Comparison of ENCODE assay signal across 23 cellular contexts in the genomic region with DNA sequence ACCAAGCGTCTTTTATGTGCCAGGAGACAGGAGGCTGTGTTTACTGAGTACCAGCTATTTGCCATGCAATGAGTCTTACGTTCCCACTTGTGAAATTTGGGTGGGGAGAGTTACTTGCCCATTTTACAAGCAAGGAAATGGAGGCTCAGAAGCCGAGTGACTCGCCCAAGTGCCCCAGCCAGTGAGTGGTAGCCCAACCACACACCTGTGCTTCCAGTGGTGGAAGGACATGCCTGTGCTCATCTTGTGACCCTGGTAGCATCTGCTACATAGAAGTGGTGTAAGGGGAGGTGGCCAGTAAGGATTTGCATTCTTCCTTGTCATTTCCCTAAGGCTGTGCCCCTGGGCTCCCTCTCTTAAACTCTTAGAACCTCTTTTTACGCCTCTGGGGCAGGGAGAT. TPM values are rescaled to one million over a fixed set of nuclear protein-coding genes. Genes with fewer than 3 reads are reported as not detected.
"Had no signal": no experiment of that assay in that cellular context is flagged by ENCODE, and none has a peak within 500 bp of the region (broad histone marks: within the 10 kb centered on the region; RNA-seq: fewer than 3 reads in every experiment).

No MANE protein-coding gene starts in this region.

- H3K4me1 ChIP-seq: ascending aorta, colonic mucosa, thyroid gland, upper lobe of right lung had no signal

- H3K36me3 ChIP-seq: ascending aorta, cardiac muscle cell, colonic mucosa, heart left ventricle, thyroid gland, upper lobe of right lung had no signal

- ATAC-seq: activated T-cell treated with anti-CD3 and anti-CD28 coated beads, Interleukin-2, amount 50 U/mL, for 72 hours; heart left ventricle; naive thymus-derived CD4-positive, alpha-beta T cell; right cardiac atrium; upper lobe of right lung had no signal

- H3K27ac ChIP-seq: ascending aorta, cardiac muscle cell, colonic mucosa, thyroid gland, upper lobe of right lung had no signal

- DNase-seq: activated CD4-positive, alpha-beta T cell treated with anti-CD3 and anti-CD28 coated beads for 4 hours; activated CD4-positive, alpha-beta T cell treated with anti-CD3 and anti-CD28 coated beads, Interleukin-2, amount 50 U/mL, for 4 hours; activated naive CD4-positive, alpha-beta T cell treated with anti-CD3 and anti-CD28 coated beads, Interleukin-2, amount 10 ng/mL, durations not matched to agents 7 days and 5 days; activated naive CD8-positive, alpha-beta T cell treated with anti-CD3 and anti-CD28 coated beads, Interleukin-2, amount 10 ng/mL, durations not matched to agents 7 days and 5 days; activated T-cell treated with anti-CD3 and anti-CD28 coated beads for 4 hours; activated T-cell treated with anti-CD3 and anti-CD28 coated beads, Interleukin-2, amount 50 U/mL, for 72 hours; cerebellar nuclear complex; colonic mucosa; effector CD8-positive, alpha-beta T cell; erythroblast; hypothalamus; immature natural killer cell; midbrain; naive thymus-derived CD4-positive, alpha-beta T cell; occipital lobe; stimulated activated CD4-positive, alpha-beta T cell treated with anti-CD3 and anti-CD28 coated beads, Interleukin-2, amount 100 ng/mL, for 48 hours; upper lobe of right lung had no signal

- H3K9me3 ChIP-seq: ascending aorta, colonic mucosa, heart left ventricle, thyroid gland, upper lobe of right lung had no signal

- H3K27me3 ChIP-seq: ascending aorta, cardiac muscle cell, colonic mucosa, thyroid gland, upper lobe of right lung had no signal

- H3K4me3 ChIP-seq: ascending aorta, cardiac muscle cell, colonic mucosa, heart left ventricle, thyroid gland, upper lobe of right lung had no signal

RNA-seq across cellular contexts. Expression of gene FBLN2, which starts 49.3 kb away (rescaled TPM):
- total RNA-seq: T-helper 1 cell treated with Interleukin-12 subunit alpha and Interleukin-12 subunit beta and Interleukin-4 antibody, amounts not matched to agents 30 ng/mL and 1 ng/mL, for 36 hours had no signal
- polyA plus RNA-seq: naive thymus-derived CD4-positive, alpha-beta T cell had no signal
